In genomic region chr15:45714501-45715488, GRCh38 we compare ENCODE assay signal across 8 cellular contexts.
DNase-seq lines count a peak whose midpoint lies in the region; ATAC-seq and TF ChIP-seq lines count a peak whose summit lies in the region.

No MANE protein-coding gene starts in this region.

- no peaks in the 10 kb centered on the region for H3K4me1 ChIP-seq in neutrophil (ENCODE audit: control insufficient read depth in 1 of 2, insufficient read depth in 1 of 2, low read depth in 1 of 2, low read length in 1 of 2)

- H3K27ac ChIP-seq in neutrophil: no peak overlapping the region

- no peaks in the 10 kb centered on the region for H3K9me3 ChIP-seq in neutrophil

- ATAC-seq in HG03432 (IDR thresholded peaks at IDR 0.05; ENCODE audit: unreplicated experiment) (peak; percentile 77), HG03521 (IDR thresholded peaks at IDR 0.05; ENCODE audit: unreplicated experiment) (no peak)

- H3K36me3 ChIP-seq in neutrophil: no peaks in the 10 kb centered on the region

- H3K4me3 ChIP-seq in fibroblast of villous mesenchyme (ENCODE audit: low read depth, low read length) (peak overlapping the region; percentile 22), neutrophil (ENCODE audit: low read depth in 1 of 2, low read length in 1 of 2) (no peak overlapping the region)

- peak; percentile 78 for DNase-seq in NCI-H748 (lab: John Stamatoyannopoulos, UW; ENCODE audit: unreplicated experiment)
- DNase-seq in activated T-cell treated with anti-CD3 and anti-CD28 coated beads, Interleukin-2, amount 50 U/mL, for 1 hour: peak; percentile 40
- peak; percentile 71 for DNase-seq in fibroblast of villous mesenchyme (ENCODE audit: low read depth)
- DNase-seq in effector CD8-positive, alpha-beta T cell (lab: John Stamatoyannopoulos, UW): no peak

- H3K27me3 ChIP-seq in neutrophil: peaks cover 52% of the 10 kb centered on the region

- peak; percentile 83 for TF ChIP-seq CTCF in GM12873 (IDR thresholded peaks at IDR 0.05; ENCODE audit: insufficient read depth, low read depth, low read length, missing control alignments)
- TF ChIP-seq CTCF in fibroblast of villous mesenchyme (IDR thresholded peaks at IDR 0.05; ENCODE audit: insufficient read depth, low read depth, low read length): peak; percentile 89
- TF ChIP-seq CTCF in neutrophil (IDR thresholded peaks at IDR 0.05): peak; percentile 46
